In the genomic region with DNA sequence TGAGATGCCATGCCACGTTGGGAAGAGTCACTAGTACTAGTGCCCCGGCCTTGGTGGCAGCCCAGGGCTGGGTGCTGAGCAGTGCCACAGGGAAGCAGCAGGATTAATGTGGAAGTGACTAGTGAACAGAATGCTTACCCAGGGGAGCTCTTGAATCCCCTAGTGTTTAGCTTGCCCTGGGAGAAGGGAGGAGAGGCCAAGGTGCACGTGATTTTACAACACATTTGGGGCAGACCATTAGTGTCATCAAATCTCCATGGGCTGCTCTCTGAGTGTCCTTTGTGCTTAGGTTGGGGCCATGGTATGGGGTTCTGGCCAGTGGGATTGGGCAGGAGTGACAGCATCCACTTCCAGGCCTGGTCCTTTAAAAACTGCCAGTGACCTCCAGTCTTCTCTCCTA, we compare ENCODE assay signal across 23 cellular contexts.
"Had no signal": no experiment of that assay in that cellular context is flagged by ENCODE, and none has a peak within 500 bp of the region (broad histone marks: within the 10 kb centered on the region; RNA-seq: fewer than 3 reads in every experiment).

No MANE protein-coding gene starts in this region.

- H3K27ac Mint-ChIP-seq: IgD-negative memory B cell had no signal

- H3K27me3 Mint-ChIP-seq: IgD-negative memory B cell had no signal

- H3K4me2 ChIP-seq: KMS-11 had no signal

- H3K4me3 Mint-ChIP-seq: IgD-negative memory B cell had no signal

- ATAC-seq: K562 had no signal

- H3K27ac ChIP-seq: HL-60, KMS-11, SJSA1, SK-N-MC had no signal

- H3K9me3 ChIP-seq: SJSA1 had no signal

- DNase-seq: Kasumi-1, MM.1S, NCI-H1092 treated with DMSO at 0.1 percent for 48 hours, NCI-H1436, NCI-H187, NCI-H2029, NCI-H2081 treated with DMSO at 0.1 percent for 48 hours, NCI-H2171, NCI-H226, NCI-H446, NCI-H510A, NCI-H524 treated with DMSO at 0.1 percent for 48 hours, NCI-H69, NCI-H774, Right ventricle myocardium superior, RPMI8226, SIG-M5 had no signal

- H3K9me3 Mint-ChIP-seq: IgD-negative memory B cell had no signal

- H3K27me3 ChIP-seq: SJSA1 had no signal

- H3K9ac ChIP-seq: KMS-11 had no signal

- H3K36me3 Mint-ChIP-seq: IgD-negative memory B cell had no signal

- H3K4me1 ChIP-seq: SJSA1 had no signal
